22 cellular contexts compared by ENCODE assay signal in genomic region chr19:1761528-1762242, GRCh38. TPM values are rescaled to one million over a fixed set of nuclear protein-coding genes. Genes with fewer than 3 reads are reported as not detected.
"Had no signal": no experiment of that assay in that cellular context is flagged by ENCODE, and none has a peak within 500 bp of the region (broad histone marks: within the 10 kb centered on the region; RNA-seq: fewer than 3 reads in every experiment).

No MANE protein-coding gene starts in this region.

- H3K27ac Mint-ChIP-seq: effector memory CD8-positive, alpha-beta T cell; naive thymus-derived CD8-positive, alpha-beta T cell had no signal

- H3K4me3 ChIP-seq: esophagus squamous epithelium, gastroesophageal sphincter, lung, ovary, right atrium auricular region, sigmoid colon, skin epidermis had no signal

- H3K4me1 Mint-ChIP-seq: neural crest cell had no signal

- H3K9me3 Mint-ChIP-seq: effector memory CD8-positive, alpha-beta T cell; neural crest cell had no signal

- ATAC-seq: effector memory CD8-positive, alpha-beta T cell; gastroesophageal sphincter; left colon; left ventricle myocardium superior; naive thymus-derived CD8-positive, alpha-beta T cell had no signal

- H3K4me3 Mint-ChIP-seq: effector memory CD8-positive, alpha-beta T cell; neural crest cell had no signal

- H3K36me3 ChIP-seq: esophagus squamous epithelium, gastroesophageal sphincter, ovary, right atrium auricular region, sigmoid colon had no signal

- DNase-seq: effector memory CD8-positive, alpha-beta T cell; esophagus squamous epithelium; foreskin fibroblast; kidney; left colon; naive thymus-derived CD8-positive, alpha-beta T cell; nucleus accumbens; ovary; sigmoid colon; stimulated activated naive CD4-positive, alpha-beta T cell treated with Interleukin-2 at 50 U/mL for 16 hours; trophoblast cell had no signal

- H3K27ac ChIP-seq: esophagus squamous epithelium, gastroesophageal sphincter, ovary, right atrium auricular region, sigmoid colon, skin epidermis had no signal

- H3K9me3 ChIP-seq: esophagus squamous epithelium, gastroesophageal sphincter, ovary, right atrium auricular region, sigmoid colon had no signal

RNA-seq across cellular contexts. Expression of gene ONECUT3, which starts 8.4 kb away (rescaled TPM):
- total RNA-seq: epithelial cell of proximal tubule; esophagus squamous epithelium; kidney; left colon; left ventricle myocardium superior; lung; mesenteric fat pad; mononuclear cell; naive thymus-derived CD8-positive, alpha-beta T cell; posterior vena cava; right atrium auricular region; sigmoid colon; urinary bladder had no signal
- polyA plus RNA-seq: lung; naive thymus-derived CD8-positive, alpha-beta T cell; ovary; sigmoid colon; urinary bladder had no signal
